In genomic region chr2:85354286-85355072, GRCh38 we compare ENCODE assay signal across 8 cellular contexts. TPM values are rescaled to one million over a fixed set of nuclear protein-coding genes. Genes with fewer than 3 reads are reported as not detected.
DNase-seq lines count a peak whose midpoint lies in the region; ATAC-seq and TF ChIP-seq lines count a peak whose summit lies in the region.

Gene ELMOD3 (plus strand): TSS chr2:85354769. CDS start chr2:85357199, 2,430 bp downstream.
Gene RETSAT (minus strand): TSS chr2:85354528. CDS start chr2:85354507, 21 bp downstream.

- peaks cover 10% of the 10 kb centered on the region for H3K36me3 ChIP-seq in CD8-positive, alpha-beta T cell (ENCODE audit: insufficient read depth, low read length)
- H3K36me3 ChIP-seq in lower lobe of right lung = peaks cover 51% of the 10 kb centered on the region

- H3K9me3 ChIP-seq in CD8-positive, alpha-beta T cell (ENCODE audit: low read length) = no peaks in the 10 kb centered on the region
- no peaks in the 10 kb centered on the region for H3K9me3 ChIP-seq in lower lobe of right lung

- H3K4me3 Mint-ChIP-seq in CD8-positive, alpha-beta T cell = peak within 1 kb of the TSS; percentile 100

- H3K4me1 ChIP-seq in CD8-positive, alpha-beta T cell (ENCODE audit: insufficient read depth, low read length) = peaks cover 31% of the 10 kb centered on the region
- H3K4me1 ChIP-seq in lower lobe of right lung = peaks cover 25% of the 10 kb centered on the region

- H3K36me3 Mint-ChIP-seq in CD8-positive, alpha-beta T cell = peaks cover 57% of the 10 kb centered on the region

- H3K27ac ChIP-seq in CD8-positive, alpha-beta T cell (ENCODE audit: low read depth, low read length) = peak within 1 kb of the TSS; percentile 82
- H3K27ac ChIP-seq in lower lobe of right lung = peak within 1 kb of the TSS; percentile 90

- intact Hi-C loops in CD8-positive, alpha-beta T cell (cut with DNase I, micrococcal nuclease) = loop anchor here (1.0 to 10.0 kb wide), 8 partner anchors 26 to 840 kb away; partner anchors contain the start of genes MAT2A (in 2 of the 2), SH2D6 (in 2 of the 2), C2orf68 (in 1 of the 2) and GGCX (in 1 of the 2)
- intact Hi-C loops in lower lobe of right lung (cut with DNase I) = no loop called here

- H3K4me1 Mint-ChIP-seq in CD8-positive, alpha-beta T cell (ENCODE audit: low read depth) = peaks cover 51% of the 10 kb centered on the region

- peak; percentile 98 for ATAC-seq in CD8-positive, alpha-beta T cell
- peak; percentile 96 for ATAC-seq in GM19467 (IDR thresholded peaks at IDR 0.05; ENCODE audit: unreplicated experiment)
- ATAC-seq in lower lobe of right lung = peak; percentile 98 to 99

- H3K27me3 Mint-ChIP-seq in CD8-positive, alpha-beta T cell (ENCODE audit: low read depth) = no peaks in the 10 kb centered on the region

- no peaks in the 10 kb centered on the region for H3K9me3 Mint-ChIP-seq in CD8-positive, alpha-beta T cell

- CTCF ChIA-PET in CD8-positive, alpha-beta T cell (lab: Charles Lee) = interaction anchor here (0.6 to 1.6 kb wide), 6 partner anchors 27 to 206 kb away, joined by 3 to 9 read pairs (median 4); partner anchors contain the start of genes GGCX and TGOLN2

- POLR2A ChIA-PET in CD8-positive, alpha-beta T cell (lab: Charles Lee) = interaction anchor here (0.5 to 4.7 kb wide), 19 partner anchors 11 to 1118 kb away, joined by 3 to 108 read pairs (median 5); partner anchors contain the start of genes C2orf68, MAT2A, TGOLN2 and TMEM150A

- H3K27me3 ChIP-seq in CD8-positive, alpha-beta T cell (ENCODE audit: insufficient read depth, low read length) = no peaks in the 10 kb centered on the region
- no peaks in the 10 kb centered on the region for H3K27me3 ChIP-seq in lower lobe of right lung (ENCODE audit: low read depth)

- H3K4me3 ChIP-seq in CD8-positive, alpha-beta T cell (ENCODE audit: low read depth, low read length) = peak within 1 kb of the TSS; percentile 94
- peak within 1 kb of the TSS; percentile 88 for H3K4me3 ChIP-seq in lower lobe of right lung

- peak within 1 kb of the TSS; percentile 100 for H3K27ac Mint-ChIP-seq in CD8-positive, alpha-beta T cell

- peak; percentile 92 to 99 (median 95) for DNase-seq in CD8-positive, alpha-beta T cell
- DNase-seq in HS-27A (ENCODE audit: low read depth) (peak; percentile 100), NK-92 (lab: John Stamatoyannopoulos, UW; ENCODE audit: unreplicated experiment) (peak; percentile 88), lower lobe of right lung (peak; percentile 97)
- peak; percentile 88 to 97 for DNase-seq in activated CD8-positive, alpha-beta memory T cell treated with anti-CD3 and anti-CD28 coated beads for 1 hour (ENCODE audit: extremely low read depth in 1 of 2, low read depth in 1 of 2)
- peak; percentile 99 for DNase-seq in effector CD4-positive, alpha-beta T cell
- DNase-seq in stimulated activated CD4-positive, alpha-beta T cell treated with anti-CD3 and anti-CD28 coated beads, TNF-alpha, amount 100 ng/mL, for 24 hours (ENCODE audit: low read depth in 3 of 3) = peak; percentile 91 to 93 (median 93)

- TF ChIP-seq CTCF in CD8-positive, alpha-beta T cell (IDR thresholded peaks at IDR 0.05) = no peak
- no peak for TF ChIP-seq CTCF in lower lobe of right lung (IDR thresholded peaks at IDR 0.05)

RNA-seq across cellular contexts. Expression of gene ELMOD3, which starts in this region (rescaled TPM):
- total RNA-seq in CD8-positive, alpha-beta T cell = 10 to 100 TPM; 10.8 to 12.1 TPM
- total RNA-seq in lower lobe of right lung = 19.6 TPM

RNA-seq across cellular contexts. Expression of gene RETSAT, which starts in this region (rescaled TPM):
- 10 to 100 TPM; 19.0 to 19.6 TPM for total RNA-seq in CD8-positive, alpha-beta T cell
- total RNA-seq in lower lobe of right lung = 55.5 TPM

Comparison
In these comparisons a context has a peak if more than half of its experiments do, and no peak if none do; other contexts are left out.
1. Peak in every context shown above with its lines: DNase-seq, ATAC-seq, H3K4me3 ChIP-seq and H3K27ac ChIP-seq.